ENCODE assay signal across 19 cellular contexts in genomic region chr1:178784131-178784536, GRCh38. TPM values are rescaled to one million over a fixed set of nuclear protein-coding genes. Genes with fewer than 3 reads are reported as not detected.
DNase-seq lines count a peak whose midpoint lies in the region; ATAC-seq and TF ChIP-seq lines count a peak whose summit lies in the region.
"Had no signal": no experiment of that assay in that cellular context is flagged by ENCODE, and none has a peak within 500 bp of the region (broad histone marks: within the 10 kb centered on the region; RNA-seq: fewer than 3 reads in every experiment).

No MANE protein-coding gene starts in this region.

- POLR2A ChIA-PET in activated CD8-positive, alpha-beta T cell treated with anti-CD3 and anti-CD28 coated beads for 36 hours (lab: Charles Lee) = no interaction called here

- TF ChIP-seq CTCF in activated CD8-positive, alpha-beta T cell treated with anti-CD3 and anti-CD28 coated beads for 36 hours (IDR thresholded peaks at IDR 0.05) = no peak
- TF ChIP-seq CTCF in thyroid gland (IDR thresholded peaks at IDR 0.05) = no peak

- H3K27me3 ChIP-seq in aorta (ENCODE audit: control insufficient read depth in 1 of 2, insufficient read depth in 2 of 2, low read length in 1 of 2) = no peaks in the 10 kb centered on the region
- H3K27me3 ChIP-seq in thyroid gland = no peaks in the 10 kb centered on the region
- H3K27me3 ChIP-seq: adrenal gland, right atrium auricular region had no signal

- peak overlapping the region in 1 of 2 donors; percentile 53 for H3K27ac Mint-ChIP-seq in activated naive CD4-positive, alpha-beta T cell treated with anti-CD3 and anti-CD28 coated beads, Interleukin-2, amount 50 U/mL, for 72 hours
- H3K27ac Mint-ChIP-seq in activated CD8-positive, alpha-beta T cell treated with anti-CD3 and anti-CD28 coated beads for 36 hours = peak overlapping the region; percentile 25
- peak overlapping the region; percentile 53 for H3K27ac Mint-ChIP-seq in stimulated activated memory B cell treated with anti-CD40 and anti-IgM and Interleukin-4, amounts not matched to agents 10 μg/mL and 1 μg/mL and 100 μg/mL, for 72 hours
- H3K27ac Mint-ChIP-seq: CD4-positive, alpha-beta memory T cell had no signal

- H3K9me3 ChIP-seq in aorta (ENCODE audit: control insufficient read depth, low read length) (no peaks in the 10 kb centered on the region), thyroid gland (no peaks in the 10 kb centered on the region)
- H3K9me3 ChIP-seq: adrenal gland, right atrium auricular region had no signal

- H3K9me3 Mint-ChIP-seq in activated naive CD4-positive, alpha-beta T cell treated with anti-CD3 and anti-CD28 coated beads, Interleukin-2, amount 50 U/mL, for 72 hours = no peaks in the 10 kb centered on the region
- no peaks in the 10 kb centered on the region for H3K9me3 Mint-ChIP-seq in activated CD8-positive, alpha-beta T cell treated with anti-CD3 and anti-CD28 coated beads for 36 hours
- H3K9me3 Mint-ChIP-seq in stimulated activated memory B cell treated with anti-CD40 and anti-IgM and Interleukin-4, amounts not matched to agents 10 μg/mL and 1 μg/mL and 100 μg/mL, for 72 hours = peaks cover 9% of the 10 kb centered on the region

- peaks cover 9% of the 10 kb centered on the region for H3K4me1 Mint-ChIP-seq in activated CD8-positive, alpha-beta T cell treated with anti-CD3 and anti-CD28 coated beads for 36 hours (ENCODE audit: low read depth)
- peaks cover 76% of the 10 kb centered on the region for H3K4me1 Mint-ChIP-seq in stimulated activated memory B cell treated with anti-CD40 and anti-IgM and Interleukin-4, amounts not matched to agents 10 μg/mL and 1 μg/mL and 100 μg/mL, for 72 hours

- no peaks in the 10 kb centered on the region for H3K27me3 Mint-ChIP-seq in activated CD8-positive, alpha-beta T cell treated with anti-CD3 and anti-CD28 coated beads for 36 hours
- H3K27me3 Mint-ChIP-seq in stimulated activated memory B cell treated with anti-CD40 and anti-IgM and Interleukin-4, amounts not matched to agents 10 μg/mL and 1 μg/mL and 100 μg/mL, for 72 hours = no peaks in the 10 kb centered on the region
- H3K27me3 Mint-ChIP-seq: CD4-positive, alpha-beta memory T cell had no signal

- TF ChIP-seq POLR2A in thyroid gland (IDR thresholded peaks at IDR 0.05) = no peak

- H3K4me1 ChIP-seq in aorta (ENCODE audit: control insufficient read depth in 1 of 2, insufficient read depth in 2 of 2, low read length in 2 of 2) = no peaks in the 10 kb centered on the region
- no peaks in the 10 kb centered on the region for H3K4me1 ChIP-seq in thyroid gland
- H3K4me1 ChIP-seq: adrenal gland had no signal

- DNase-seq in activated naive CD4-positive, alpha-beta T cell treated with anti-CD3 and anti-CD28 coated beads, Interleukin-2, amount 50 U/mL, for 72 hours (ENCODE audit: low spot score in 2 of 2) = no peak
- no peak for DNase-seq in activated naive CD4-positive, alpha-beta T cell treated with anti-CD3 and anti-CD28 coated beads, Interleukin-2, amount 50 U/mL, for 16 hours
- DNase-seq in activated CD8-positive, alpha-beta T cell treated with anti-CD3 and anti-CD28 coated beads for 36 hours = no peak
- DNase-seq in aorta (no peak), thyroid gland (no peak)
- DNase-seq: activated CD4-positive, alpha-beta T cell treated with anti-CD3 and anti-CD28 coated beads for 1 hour; adrenal gland; CD4-positive, alpha-beta memory T cell; foreskin fibroblast; KBM-7; kidney glomerular epithelial cell; NCI-H1092 treated with DMSO at 0.1 percent for 48 hours; NCI-H2107; NCI-H82; substantia nigra had no signal

- no peaks in the 10 kb centered on the region for H3K36me3 Mint-ChIP-seq in activated naive CD4-positive, alpha-beta T cell treated with anti-CD3 and anti-CD28 coated beads, Interleukin-2, amount 50 U/mL, for 72 hours
- no peaks in the 10 kb centered on the region for H3K36me3 Mint-ChIP-seq in activated CD8-positive, alpha-beta T cell treated with anti-CD3 and anti-CD28 coated beads for 36 hours (ENCODE audit: low read depth)
- H3K36me3 Mint-ChIP-seq in stimulated activated memory B cell treated with anti-CD40 and anti-IgM and Interleukin-4, amounts not matched to agents 10 μg/mL and 1 μg/mL and 100 μg/mL, for 72 hours = peaks cover 69% of the 10 kb centered on the region

- WGBS in aorta, 2 donors = 91 to 94% methylated on average over 2 of the region's 2 CpGs
- 82 to 92% methylated on average over 2 of the region's 2 CpGs for WGBS in thyroid gland, 2 donors

- H3K4me3 ChIP-seq in aorta (ENCODE audit: low read length in 2 of 2) = no peak overlapping the region
- no peak overlapping the region for H3K4me3 ChIP-seq in thyroid gland (replicated peaks in 1 of 3)
- H3K4me3 ChIP-seq: adrenal gland, right atrium auricular region had no signal

- CTCF ChIA-PET in activated CD8-positive, alpha-beta T cell treated with anti-CD3 and anti-CD28 coated beads for 36 hours (lab: Charles Lee) = interaction anchor here (1.4 to 6.8 kb wide), 4 partner anchors 10 to 258 kb away, joined by 3 to 53 read pairs (median 10); no protein-coding TSS in a partner anchor

- H3K36me3 ChIP-seq in aorta (ENCODE audit: control insufficient read depth in 1 of 2, insufficient read depth in 2 of 2, low read length in 1 of 2) (no peaks in the 10 kb centered on the region), thyroid gland (no peaks in the 10 kb centered on the region)
- H3K36me3 ChIP-seq: adrenal gland, right atrium auricular region had no signal

- peak; percentile 26 to 70 for ATAC-seq in activated naive CD4-positive, alpha-beta T cell treated with anti-CD3 and anti-CD28 coated beads, Interleukin-2, amount 50 U/mL, for 72 hours
- peak; percentile 73 for ATAC-seq in HG03064 (IDR thresholded peaks at IDR 0.05; ENCODE audit: low read depth, unreplicated experiment)
- ATAC-seq in activated CD8-positive, alpha-beta T cell treated with anti-CD3 and anti-CD28 coated beads for 36 hours = peak; percentile 74
- ATAC-seq in stimulated activated memory B cell treated with anti-CD40 and anti-IgM and Interleukin-4, amounts not matched to agents 10 μg/mL and 1 μg/mL and 100 μg/mL, for 72 hours = no peak
- no peak for ATAC-seq in aorta (ENCODE audit: low FRiP score)
- ATAC-seq in HG03097 (IDR thresholded peaks at IDR 0.05; ENCODE audit: low FRiP score, unreplicated experiment) = no peak

- H3K4me3 Mint-ChIP-seq in activated CD8-positive, alpha-beta T cell treated with anti-CD3 and anti-CD28 coated beads for 36 hours = peak overlapping the region; percentile 54
- peak overlapping the region; percentile 27 for H3K4me3 Mint-ChIP-seq in stimulated activated memory B cell treated with anti-CD40 and anti-IgM and Interleukin-4, amounts not matched to agents 10 μg/mL and 1 μg/mL and 100 μg/mL, for 72 hours

- H3K27ac ChIP-seq in aorta (ENCODE audit: low read depth in 1 of 2, low read length in 2 of 2) (no peak overlapping the region), thyroid gland (no peak overlapping the region)
- H3K27ac ChIP-seq: adrenal gland, right atrium auricular region had no signal

- intact Hi-C loops in activated CD8-positive, alpha-beta T cell treated with anti-CD3 and anti-CD28 coated beads for 36 hours (cut with micrococcal nuclease) = no loop called here
- intact Hi-C loops in aorta (cut with DNase I) (no loop called here), thyroid gland (cut with DNase I) (no loop called here)

RNA-seq across cellular contexts. Expression of gene RALGPS2, which starts 59.1 kb away (rescaled TPM):
- total RNA-seq in activated naive CD4-positive, alpha-beta T cell treated with anti-CD3 and anti-CD28 coated beads, Interleukin-2, amount 50 U/mL, for 72 hours = 1 to 10 TPM; 2.8 to 3.4 TPM
- total RNA-seq in activated CD8-positive, alpha-beta T cell treated with anti-CD3 and anti-CD28 coated beads for 36 hours = 1 to 10 TPM; 2.8 to 4.8 TPM
- total RNA-seq in aorta = 10 to 100 TPM in 1 of 2 donors, 1 to 10 TPM in 1; 3.5 to 14.1 TPM
- 1 to 10 TPM in 1 of 2 donors, under 1 TPM in 1; 0.18 to 6.1 TPM for polyA plus RNA-seq in aorta
- total RNA-seq in thyroid gland = 10 to 100 TPM; 15.3 to 31.4 (median 17.7) TPM

Comparison
In these comparisons a context has a peak if more than half of its experiments do, and no peak if none do; other contexts are left out.
1. ATAC-seq: peak in activated naive CD4-positive, alpha-beta T cell treated with anti-CD3 and anti-CD28 coated beads, Interleukin-2, amount 50 U/mL, for 72 hours (2 of 2), HG03064 (single experiment) and activated CD8-positive, alpha-beta T cell treated with anti-CD3 and anti-CD28 coated beads for 36 hours (single experiment); none in stimulated activated memory B cell treated with anti-CD40 and anti-IgM and Interleukin-4, amounts not matched to agents 10 μg/mL and 1 μg/mL and 100 μg/mL, for 72 hours (single experiment), aorta (single experiment) and HG03097 (single experiment).